13 cellular contexts compared by ENCODE assay signal in the genomic region with DNA sequence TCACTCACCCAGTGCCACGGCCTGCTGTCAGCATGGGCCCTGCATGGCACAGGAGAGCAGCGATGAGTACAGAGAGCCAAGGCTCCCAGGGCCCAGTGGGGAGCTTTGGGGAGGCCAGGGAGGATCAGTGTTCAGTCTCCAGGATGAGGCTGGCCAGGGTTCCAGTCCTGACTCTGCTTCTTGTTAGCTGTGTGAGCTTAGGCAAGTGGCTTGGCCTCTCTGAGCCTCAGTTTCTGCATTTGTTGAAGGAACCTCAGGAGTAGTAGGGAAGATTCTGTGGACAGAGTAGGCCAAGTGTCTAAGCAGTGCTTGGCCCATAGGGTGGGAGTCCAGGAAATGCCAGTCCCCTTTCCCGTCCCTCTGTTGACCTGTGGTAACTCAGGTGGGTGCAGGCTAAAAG. TPM values are rescaled to one million over a fixed set of nuclear protein-coding genes. Genes with fewer than 3 reads are reported as not detected.
DNase-seq lines count a peak whose midpoint lies in the region; ATAC-seq and TF ChIP-seq lines count a peak whose summit lies in the region.
"Had no signal": no experiment of that assay in that cellular context is flagged by ENCODE, and none has a peak within 500 bp of the region (broad histone marks: within the 10 kb centered on the region; RNA-seq: fewer than 3 reads in every experiment).

No MANE protein-coding gene starts in this region.

- H3K9ac ChIP-seq in duodenal mucosa (ENCODE audit: low read depth in 1 of 2, low read length in 2 of 2): no peak overlapping the region

- DNase-seq in Peyer's patch (no peak), thoracic aorta (ENCODE audit: low spot score) (no peak), NCI-H187 treated with DMSO at 0.1 percent for 48 hours (lab: John Stamatoyannopoulos, UW) (no peak), mucosa of descending colon (no peak), AML-193 (lab: John Stamatoyannopoulos, UW) (no peak), head of caudate nucleus (no peak)
- DNase-seq: activated CD4-positive, alpha-beta T cell treated with anti-CD3 and anti-CD28 coated beads, Interleukin-2, amount 10 ng/mL, durations not matched to agents 7 days and 5 days; immature natural killer cell; MM.1S; T-helper 1 cell had no signal

- H3K4me1 ChIP-seq in Peyer's patch: peaks cover 0 to 31% (median 5%) of the 10 kb centered on the region in 4 donors
- H3K4me1 ChIP-seq in duodenal mucosa (ENCODE audit: control insufficient read depth in 1 of 2, insufficient read depth in 2 of 2, low read length in 2 of 2): peaks cover 18 to 27% of the 10 kb centered on the region in 2 donors
- H3K4me1 ChIP-seq in muscle layer of duodenum (ENCODE audit: control insufficient read depth in 1 of 2, insufficient read depth in 2 of 2, low read length in 2 of 2): peaks cover 22 to 39% of the 10 kb centered on the region in 2 donors
- H3K4me1 ChIP-seq in thoracic aorta (ENCODE audit: control insufficient read depth in 1 of 2, low read depth in 2 of 2): peaks cover 63 to 85% of the 10 kb centered on the region in 2 donors
- no peaks in the 10 kb centered on the region for H3K4me1 ChIP-seq in mucosa of descending colon (ENCODE audit: low read depth)

- no peaks in the 10 kb centered on the region for H3K27me3 ChIP-seq in Peyer's patch
- no peaks in the 10 kb centered on the region for H3K27me3 ChIP-seq in duodenal mucosa (ENCODE audit: control insufficient read depth in 1 of 2, insufficient read depth in 2 of 2, low read length in 2 of 2)
- no peaks in the 10 kb centered on the region for H3K27me3 ChIP-seq in muscle layer of duodenum (ENCODE audit: low read depth, low read length)
- no peaks in the 10 kb centered on the region for H3K27me3 ChIP-seq in thoracic aorta (replicated peaks; ENCODE audit: insufficient read depth)

- intact Hi-C loops in mucosa of descending colon (cut with DNase I, micrococcal nuclease): no loop called here
- intact Hi-C loops in head of caudate nucleus (cut with DNase I): no loop called here

- ATAC-seq in thoracic aorta (ENCODE audit: insufficient number of reproducible peaks, low FRiP score, low read depth) (no peak), mucosa of descending colon (no peak)
- ATAC-seq: natural killer cell treated with Interleukin-12 subunit alpha and Interleukin-12 subunit beta and Interleukin-15 and Interleukin-18, amount 100 ng/mL, for 72 hours had no signal

- H3K4me3 ChIP-seq in Peyer's patch (no peak overlapping the region), duodenal mucosa (ENCODE audit: low read depth in 1 of 2, low read length in 2 of 2) (no peak overlapping the region), muscle layer of duodenum (ENCODE audit: low read depth in 1 of 2, low read length in 2 of 2) (no peak overlapping the region), thoracic aorta (peak overlapping the region; percentile 4), mucosa of descending colon (no peak overlapping the region)

- no peaks in the 10 kb centered on the region for H3K9me3 ChIP-seq in Peyer's patch
- H3K9me3 ChIP-seq in duodenal mucosa (ENCODE audit: control insufficient read depth in 1 of 2, low read length in 2 of 2): no peaks in the 10 kb centered on the region
- no peaks in the 10 kb centered on the region for H3K9me3 ChIP-seq in muscle layer of duodenum (ENCODE audit: control insufficient read depth in 1 of 2, low read length in 2 of 2)
- no peaks in the 10 kb centered on the region for H3K9me3 ChIP-seq in thoracic aorta
- H3K9me3 ChIP-seq in mucosa of descending colon: no peaks in the 10 kb centered on the region

- TF ChIP-seq POLR2A in Peyer's patch (IDR thresholded peaks at IDR 0.05): no peak

- H3K36me3 ChIP-seq in Peyer's patch: no peaks in the 10 kb centered on the region
- H3K36me3 ChIP-seq in duodenal mucosa (ENCODE audit: control insufficient read depth in 1 of 2, insufficient read depth in 2 of 2, low read length in 2 of 2): peaks cover 0 to 10% of the 10 kb centered on the region in 2 donors
- peaks cover 0 to 3% of the 10 kb centered on the region in 2 donors for H3K36me3 ChIP-seq in muscle layer of duodenum (ENCODE audit: control insufficient read depth in 1 of 2, insufficient read depth in 2 of 2, low read length in 2 of 2)
- no peaks in the 10 kb centered on the region for H3K36me3 ChIP-seq in thoracic aorta
- no peaks in the 10 kb centered on the region for H3K36me3 ChIP-seq in mucosa of descending colon (ENCODE audit: low read depth)

- TF ChIP-seq CTCF in Peyer's patch (IDR thresholded peaks at IDR 0.05): no peak
- no peak for TF ChIP-seq CTCF in thoracic aorta (IDR thresholded peaks at IDR 0.05)
- TF ChIP-seq CTCF in mucosa of descending colon (IDR thresholded peaks at IDR 0.05): no peak

- H3K27ac ChIP-seq in Peyer's patch: peak overlapping the region; percentile 38 to 83 (median 56)
- peak overlapping the region; percentile 64 for H3K27ac ChIP-seq in duodenal mucosa (ENCODE audit: low read depth, low read length)
- H3K27ac ChIP-seq in muscle layer of duodenum (ENCODE audit: low read length): peak overlapping the region; percentile 93
- peak overlapping the region; percentile 95 to 99 for H3K27ac ChIP-seq in thoracic aorta

RNA-seq across cellular contexts. Expression of a gene that starts 39.5 kb away (rescaled TPM):
- total RNA-seq in Peyer's patch (100 to 1,000 TPM; 113 to 180 (median 143) TPM), thoracic aorta (100 to 1,000 TPM; 141 to 230 TPM), mucosa of descending colon (100 to 1,000 TPM; 153 to 222 (median 199) TPM)
